ENCODE assay signal across 19 cellular contexts in the genomic region with DNA sequence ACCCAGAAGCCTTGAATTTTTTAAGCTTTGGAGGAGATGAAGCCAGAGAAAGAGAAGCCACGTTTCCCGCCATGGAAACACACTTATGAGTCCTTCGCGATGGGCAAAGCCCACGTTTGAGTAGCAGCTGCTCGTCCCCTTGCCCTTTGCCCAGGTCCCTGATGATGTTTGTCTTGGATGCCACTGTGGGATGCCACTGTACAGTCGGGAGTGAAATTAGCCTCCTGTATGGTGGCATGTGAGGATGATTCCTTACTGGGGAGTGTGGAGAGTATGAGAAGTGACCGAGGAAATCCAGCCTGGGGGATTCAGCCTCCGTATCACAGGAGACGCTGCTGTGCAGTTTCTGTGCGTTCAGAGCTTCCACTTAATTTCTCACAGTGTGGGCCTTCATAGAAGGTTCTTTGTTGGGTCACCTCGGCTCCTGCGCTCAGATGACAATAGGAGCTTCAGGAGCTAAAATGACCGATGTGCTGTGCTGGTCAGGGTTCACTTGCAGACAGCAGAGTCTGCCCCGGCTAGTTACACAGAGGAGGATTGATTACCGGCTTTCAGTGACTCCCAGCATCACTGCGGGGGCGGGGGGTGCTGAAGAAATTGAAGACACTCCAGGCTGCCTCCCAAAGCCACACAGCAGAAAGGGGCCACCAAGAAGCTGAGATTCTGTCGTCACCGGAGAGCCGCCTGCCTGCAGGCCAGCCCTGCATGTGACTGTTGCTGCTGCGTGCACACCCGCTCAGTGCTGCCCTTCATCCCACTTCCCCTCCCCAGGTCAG.
A peak's percentile ranks its signal among the peaks of the same experiment; 100 is the strongest.
DNase-seq lines count a peak whose midpoint lies in the region; ATAC-seq, FAIRE-seq and TF ChIP-seq lines count a peak whose summit lies in the region.
"Had no signal": no experiment of that assay in that cellular context is flagged by ENCODE, and none has a peak within 500 bp of the region (broad histone marks: within the 10 kb centered on the region; RNA-seq: fewer than 3 reads in every experiment).

No MANE protein-coding gene starts in this region.

- no peak for TF ChIP-seq POLR2A in H1 (IDR thresholded peaks at IDR 0.05; ENCODE audit: control extremely low read depth in 1 of 2, low read depth in 2 of 2, low read length in 2 of 2)
- TF ChIP-seq POLR2A in right lobe of liver (IDR thresholded peaks at IDR 0.05), result no peak
- TF ChIP-seq POLR2A in esophagus muscularis mucosa (IDR thresholded peaks at IDR 0.05; ENCODE audit: low read depth), result no peak

- no peaks in the 10 kb centered on the region for H3K79me2 ChIP-seq in H1 (ENCODE audit: control insufficient read depth in 1 of 2, insufficient read depth in 2 of 2, low read length in 2 of 2)

- H2AK5ac ChIP-seq in H1 (ENCODE audit: low read depth, low read length), result no peak overlapping the region
- peak overlapping the region; percentile 79 for H2AK5ac ChIP-seq in neuronal stem cell (ENCODE audit: low read depth, low read length)

- TF ChIP-seq EP300 in H1 (IDR thresholded peaks at IDR 0.05; ENCODE audit: borderline replicate concordance in 1 of 2, low read depth in 2 of 2, low read length in 2 of 2), result no peak
- TF ChIP-seq EP300 in esophagus muscularis mucosa (IDR thresholded peaks at IDR 0.05), result no peak

- H3K79me1 ChIP-seq in H1 (ENCODE audit: low read depth, low read length) (no peaks in the 10 kb centered on the region), neuronal stem cell (ENCODE audit: low read depth, low read length) (no peaks in the 10 kb centered on the region)

- H4K8ac ChIP-seq in H1 (ENCODE audit: extremely low read depth, insufficient read depth, low read length) (no peak overlapping the region), neuronal stem cell (ENCODE audit: low read depth, low read length) (no peak overlapping the region)

- ATAC-seq in right lobe of liver, result peak; percentile 40 to 72 (median 58)
- ATAC-seq in GM21576 (IDR thresholded peaks at IDR 0.05; ENCODE audit: unreplicated experiment), result no peak

- no peak for TF ChIP-seq RAD21 in H1 (IDR thresholded peaks at IDR 0.05 in 1 of 2, conservative IDR thresholded peaks at IDR 0.05 in 1 of 2; ENCODE audit: low read depth in 2 of 2, low read length in 2 of 2)

- no peak overlapping the region for H3K4ac ChIP-seq in H1 (replicated peaks; ENCODE audit: insufficient read length, low read depth, low read length)
- H3K4ac ChIP-seq in neuronal stem cell (ENCODE audit: low read length), result no peak overlapping the region

- H3K4me2 ChIP-seq in H1 (ENCODE audit: insufficient read depth in 1 of 2, low read depth in 2 of 2, low read length in 2 of 2) (no peak overlapping the region), neuronal stem cell (ENCODE audit: insufficient read depth, low read length, poor library complexity, severe bottlenecking) (no peak overlapping the region)

- CTCF ChIA-PET in H1 (lab: Charles Lee; ENCODE audit: partially characterized antibody), result interaction anchor here (0.6 to 5.5 kb wide), 9 partner anchors 7 to 223 kb away, joined by 3 to 70 read pairs (median 4); no protein-coding TSS in a partner anchor

- H3K9ac ChIP-seq in H1 (replicated peaks in 1 of 4; ENCODE audit: extremely low read depth in 1 of 4, low read depth in 3 of 4, low read length in 3 of 4) (no peak overlapping the region), neuronal stem cell (ENCODE audit: low read depth, low read length, poor library complexity) (peak overlapping the region; percentile 44)
- H3K9ac ChIP-seq: BLaER1 had no signal

- H2BK12ac ChIP-seq in H1 (ENCODE audit: low read depth, low read length) (no peak overlapping the region; the same call in 1 of the 2 replicates), neuronal stem cell (ENCODE audit: low read length) (no peak overlapping the region)

- no peaks in the 10 kb centered on the region for H3K27me3 ChIP-seq in H1 (replicated peaks in 1 of 4; ENCODE audit: control insufficient read depth in 3 of 4, extremely low read depth in 1 of 4, insufficient read depth in 3 of 4, low read length in 3 of 4)
- no peaks in the 10 kb centered on the region for H3K27me3 ChIP-seq in right lobe of liver
- H3K27me3 ChIP-seq in neuronal stem cell (ENCODE audit: control insufficient read depth in 3 of 3, insufficient read depth in 3 of 3, low read depth in 1 of 3, low read length in 3 of 3), result peaks cover 0 to 6% (median 0%) of the 10 kb centered on the region in 3 experiments
- no peaks in the 10 kb centered on the region for H3K27me3 ChIP-seq in esophagus muscularis mucosa
- H3K27me3 ChIP-seq: BLaER1 had no signal

- H4K91ac ChIP-seq in H1 (replicated peaks; ENCODE audit: insufficient read length, low read length) (no peak overlapping the region), neuronal stem cell (ENCODE audit: low read depth, low read length, poor library complexity) (no peak overlapping the region)

- H3K23me2 ChIP-seq in H1 (ENCODE audit: low read depth, low read length), result no peaks in the 10 kb centered on the region

- peak; percentile 44 for DNase-seq in ELF-1 (ENCODE audit: low read depth, low spot score)
- DNase-seq in H1 (ENCODE audit: low read depth in 1 of 2, low spot score in 2 of 2), result no peak
- no peak for DNase-seq in right lobe of liver
- no peak for DNase-seq in neuronal stem cell (ENCODE audit: low spot score)
- no peak for DNase-seq in mesenteric fat pad (ENCODE audit: low spot score)
- DNase-seq in NOMO-1 treated with dmso at 0.1 percent for 144 hours (lab: John Stamatoyannopoulos, UW; ENCODE audit: unreplicated experiment), result no peak
- no peak for DNase-seq in esophagus muscularis mucosa (ENCODE audit: extremely low spot score)
- DNase-seq: AML-193; CD8-positive, alpha-beta memory T cell; DMS53; GOT3; HCEC 1CT; HFFc6 had no signal

- no peak overlapping the region for H2BK5ac ChIP-seq in H1 (ENCODE audit: low read depth, low read length)
- no peak overlapping the region for H2BK5ac ChIP-seq in neuronal stem cell (ENCODE audit: low read length)

- H3K4me1 ChIP-seq in H1 (replicated peaks in 1 of 4; ENCODE audit: control insufficient read depth in 3 of 4, insufficient read depth in 4 of 4, low read length in 3 of 4), result 0 out of 7 replicates have a peak, but pooled peaks cover 0 to 3% (median 0%) of the 10 kb centered on the region in 4 experiments
- no peaks in the 10 kb centered on the region for H3K4me1 ChIP-seq in right lobe of liver
- H3K4me1 ChIP-seq in neuronal stem cell (ENCODE audit: control insufficient read depth in 2 of 2, insufficient read depth in 1 of 2, low read depth in 1 of 2, low read length in 2 of 2), result peaks cover 0 to 5% of the 10 kb centered on the region in 2 donors
- H3K4me1 ChIP-seq in esophagus muscularis mucosa, result peaks cover 0 to 7% (median 3%) of the 10 kb centered on the region in 4 donors

- FAIRE-seq in H1 (lab: Jason Lieb, UNC), result no peak
- FAIRE-seq: GM12878, GM18507, HTR-8/SVneo had no signal

- H3K4me3 ChIP-seq in H1 (ENCODE audit: extremely low read depth in 1 of 4, insufficient read depth in 2 of 4, low read depth in 3 of 4, low read length in 4 of 4), result no peak overlapping the region
- H3K4me3 ChIP-seq in right lobe of liver, result no peak overlapping the region
- H3K4me3 ChIP-seq in neuronal stem cell (ENCODE audit: low read length in 2 of 2), result no peak overlapping the region
- H3K4me3 ChIP-seq in esophagus muscularis mucosa, result no peak overlapping the region
- H3K4me3 ChIP-seq: BLaER1, GM12878 had no signal

- intact Hi-C loops in right lobe of liver (cut with DNase I), result loop anchor here in 1 of 2 donors (10.0 kb wide), 1 partner anchor 142 kb away; no protein-coding TSS in a partner anchor
- intact Hi-C loops in esophagus muscularis mucosa (cut with DNase I), result no loop called here

- peak overlapping the region; percentile 73; the same call in 1 of the 2 replicates for H2AFZ ChIP-seq in H1 (ENCODE audit: low read length)
- peak overlapping the region; percentile 11 for H2AFZ ChIP-seq in neuronal stem cell (ENCODE audit: low read length)

- H4K5ac ChIP-seq in H1 (ENCODE audit: insufficient read length, low read depth, low read length), result no peak overlapping the region

- peak overlapping the region; percentile 36; the same call in 1 of the 2 replicates for H2BK15ac ChIP-seq in H1 (ENCODE audit: low read length)
- peak overlapping the region; percentile 3 for H2BK15ac ChIP-seq in neuronal stem cell (ENCODE audit: low read length)

- H3K9me3 ChIP-seq in H1 (ENCODE audit: insufficient read depth in 2 of 2, low read depth in 1 of 2, low read length in 1 of 2), result no peaks in the 10 kb centered on the region
- no peaks in the 10 kb centered on the region for H3K9me3 ChIP-seq in right lobe of liver
- no peaks in the 10 kb centered on the region for H3K9me3 ChIP-seq in neuronal stem cell (replicated peaks in 1 of 2; ENCODE audit: control insufficient read depth in 2 of 2, insufficient read depth in 1 of 2, low read depth in 1 of 2, low read length in 2 of 2)
- no peaks in the 10 kb centered on the region for H3K9me3 ChIP-seq in esophagus muscularis mucosa

- H3K56ac ChIP-seq in H1 (replicated peaks; ENCODE audit: insufficient read length, low read depth, low read length), result no peak overlapping the region

- H3K23ac ChIP-seq in H1 (ENCODE audit: insufficient read length), result no peak overlapping the region
- no peak overlapping the region for H3K23ac ChIP-seq in neuronal stem cell (ENCODE audit: low read depth, low read length, poor library complexity)

- POLR2A ChIA-PET in H1 (lab: Charles Lee; ENCODE audit: partially characterized antibody), result no interaction called here

- no peaks in the 10 kb centered on the region for H4K20me1 ChIP-seq in H1 (replicated peaks in 1 of 2; ENCODE audit: control insufficient read depth in 1 of 2, insufficient read depth in 2 of 2, low read length in 2 of 2)
- H4K20me1 ChIP-seq: BLaER1 had no signal

- H2BK120ac ChIP-seq in H1 (replicated peaks; ENCODE audit: low read depth, low read length) (no peak overlapping the region), neuronal stem cell (ENCODE audit: low read depth, low read length) (peak overlapping the region; percentile 87)

- H3K36me3 ChIP-seq in H1 (ENCODE audit: control insufficient read depth in 2 of 4, insufficient read depth in 4 of 4, low read length in 3 of 4), result no peaks in the 10 kb centered on the region
- H3K36me3 ChIP-seq in right lobe of liver, result no peaks in the 10 kb centered on the region
- H3K36me3 ChIP-seq in neuronal stem cell (replicated peaks in 1 of 2; ENCODE audit: control insufficient read depth in 2 of 2, insufficient read depth in 2 of 2, low read length in 2 of 2), result no peaks in the 10 kb centered on the region
- H3K36me3 ChIP-seq in esophagus muscularis mucosa, result no peaks in the 10 kb centered on the region
- H3K36me3 ChIP-seq: BLaER1 had no signal

- 90% methylated on average over 23 of the region's 23 CpGs; no CpG with 5 or more reads in 1 of the 2 experiments for WGBS in H1 (ENCODE audit: extremely low coverage in 1 of 2, insufficient coverage in 1 of 2, insufficient read length in 1 of 2, insufficient replicate concordance in 2 of 2, low coverage in 1 of 2, low lambda C conversion rate in 2 of 2, missing lambda C conversion rate in 1 of 2), 2 experiments
- 40% methylated on average over 16 of the region's 23 CpGs for WGBS in right lobe of liver (ENCODE audit: insufficient coverage, low coverage, low lambda C conversion rate, missing lambda C conversion rate)
- no CpG with 5 or more reads among the region's 23 CpGs for WGBS in neuronal stem cell (ENCODE audit: extremely low coverage in 2 of 2, insufficient read length in 2 of 2, insufficient replicate concordance in 1 of 2), 2 donors
- 80% methylated on average over 18 of the region's 23 CpGs for WGBS in esophagus muscularis mucosa

- no peak overlapping the region for H3K14ac ChIP-seq in H1 (ENCODE audit: insufficient read length)
- H3K14ac ChIP-seq in neuronal stem cell (ENCODE audit: low read length), result no peak overlapping the region

- H3K18ac ChIP-seq in H1 (ENCODE audit: extremely low read depth, low read length) (0 out of 2 replicates have a peak overlapping the region, but pooled peaks have one; percentile 29), neuronal stem cell (ENCODE audit: low read length) (peak overlapping the region; percentile 92)

- no peak overlapping the region for H3K27ac ChIP-seq in H1 (ENCODE audit: low read depth, low read length)
- H3K27ac ChIP-seq in right lobe of liver, result no peak overlapping the region
- no peak overlapping the region for H3K27ac ChIP-seq in neuronal stem cell (replicated peaks; ENCODE audit: low read length)
- no peak overlapping the region for H3K27ac ChIP-seq in esophagus muscularis mucosa (replicated peaks in 1 of 4)
- H3K27ac ChIP-seq: 22Rv1, BLaER1 had no signal

- H2BK20ac ChIP-seq in H1 (ENCODE audit: low read length), result no peak overlapping the region

- TF ChIP-seq CTCF in H1 (IDR thresholded peaks at IDR 0.05; ENCODE audit: control extremely low read depth in 1 of 3, insufficient read depth in 1 of 3, low read depth in 1 of 3, low read length in 3 of 3) (no peak), right lobe of liver (IDR thresholded peaks at IDR 0.05) (no peak), esophagus muscularis mucosa (IDR thresholded peaks at IDR 0.05) (no peak)
